ENCODE assay signal across 33 cellular contexts in the genomic region with DNA sequence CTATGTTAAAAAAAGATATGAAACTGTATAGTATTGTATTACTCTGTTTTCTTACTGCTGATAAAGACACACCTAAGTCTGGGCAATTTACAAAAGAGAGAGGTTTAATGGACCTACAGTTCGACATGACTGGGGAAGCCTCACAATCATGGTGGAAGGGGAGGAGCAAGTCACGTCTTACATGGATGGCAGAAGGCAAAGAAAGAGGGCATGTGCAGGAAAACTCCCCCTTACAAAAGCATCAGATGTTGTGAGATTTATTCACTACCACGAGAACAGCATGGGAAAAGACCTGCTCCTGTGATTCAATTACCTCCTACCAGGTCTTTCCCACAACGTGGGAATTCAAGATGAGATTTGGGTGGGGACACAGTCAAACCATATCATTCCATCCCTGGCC.
"Had no signal": no experiment of that assay in that cellular context is flagged by ENCODE, and none has a peak within 500 bp of the region (broad histone marks: within the 10 kb centered on the region; RNA-seq: fewer than 3 reads in every experiment).

No MANE protein-coding gene starts in this region.

- H3K9me3 ChIP-seq: adrenal gland, body of pancreas, breast epithelium had no signal

- FAIRE-seq: astrocyte, bronchial epithelial cell had no signal

- H3K4me1 ChIP-seq: ascending aorta, body of pancreas, breast epithelium had no signal

- H3K27ac ChIP-seq: adrenal gland, ascending aorta, body of pancreas, brain microvascular endothelial cell, breast epithelium, cardiac muscle cell had no signal

- H3K4me3 ChIP-seq: adrenal gland, ascending aorta, body of pancreas, breast epithelium, cardiac muscle cell had no signal

- ATAC-seq: activated naive CD4-positive, alpha-beta T cell treated with anti-CD3 and anti-CD28 coated beads, Interleukin-2, amount 50 U/mL, for 72 hours; activated naive CD8-positive, alpha-beta T cell treated with anti-CD3 and anti-CD28 coated beads, Interleukin-2, amount 50 U/mL, for 24 hours; activated T-cell treated with anti-CD3 and anti-CD28 coated beads, Interleukin-2, amount 50 U/mL, for 4 hours; activated T-cell treated with anti-CD3 and anti-CD28 coated beads, Interleukin-2, amount 50 U/mL, for 72 hours; activated T-helper 17 cell treated with anti-CD3 and anti-CD28 coated beads, Interleukin-2, amount 50 U/mL, for 72 hours; body of pancreas had no signal

- H3K36me3 ChIP-seq: adrenal gland, ascending aorta, brain microvascular endothelial cell, breast epithelium, cardiac muscle cell had no signal

- H3K27me3 ChIP-seq: adrenal gland, ascending aorta, body of pancreas, brain microvascular endothelial cell, breast epithelium, cardiac muscle cell had no signal

- DNase-seq: activated effector memory CD4-positive, alpha-beta T cell treated with anti-CD3 and anti-CD28 coated beads, Interleukin-2, amount 50 U/mL, for 16 hours; activated effector memory CD4-positive, alpha-beta T cell treated with Interleukin-2 at 50 U/mL for 16 hours; activated gamma-delta T cell; activated gamma-delta T cell treated with Interleukin-2 at 50 U/mL for 16 hours; activated naive CD4-positive, alpha-beta T cell; activated naive CD4-positive, alpha-beta T cell treated with anti-CD3 and anti-CD28 coated beads for 36 hours; activated naive CD4-positive, alpha-beta T cell treated with anti-CD3 and anti-CD28 coated beads, Interleukin-2, amount 10 ng/mL, durations not matched to agents 7 days and 5 days; activated naive CD4-positive, alpha-beta T cell treated with anti-CD3 and anti-CD28 coated beads, Interleukin-2, amount 50 U/mL, for 16 hours; activated naive CD4-positive, alpha-beta T cell treated with Interleukin-2 at 50 U/mL for 16 hours; activated naive CD8-positive, alpha-beta T cell treated with anti-CD3 and anti-CD28 coated beads for 36 hours; activated naive CD8-positive, alpha-beta T cell treated with anti-CD3 and anti-CD28 coated beads, Interleukin-2, amount 10 ng/mL, durations not matched to agents 7 days and 5 days; activated naive CD8-positive, alpha-beta T cell treated with anti-CD3 and anti-CD28 coated beads, Interleukin-2, amount 50 U/mL, for 24 hours; activated T-cell treated with anti-CD3 and anti-CD28 coated beads, Interleukin-2, amount 50 U/mL, for 24 hours; activated T-cell treated with anti-CD3 and anti-CD28 coated beads, Interleukin-2, amount 50 U/mL, for 4 hours; activated T-cell treated with anti-CD3 and anti-CD28 coated beads, Interleukin-2, amount 50 U/mL, for 48 hours; activated T-cell treated with anti-CD3 and anti-CD28 coated beads, Interleukin-2, amount 50 U/mL, for 72 hours; adrenal gland; amniotic stem cell; amygdala; anterior cingulate cortex; aorta; body of pancreas; brain microvascular endothelial cell; caudate nucleus; central memory CD4-positive, alpha-beta T cell; cerebellar nuclear complex had no signal
